ENCODE assay signal across 6 cellular contexts in genomic region chr19:49916839-49917733, GRCh38. TPM values are rescaled to one million over a fixed set of nuclear protein-coding genes. Genes with fewer than 3 reads are reported as not detected.
DNase-seq lines count a peak whose midpoint lies in the region; ATAC-seq and TF ChIP-seq lines count a peak whose summit lies in the region.

No MANE protein-coding gene starts in this region.

- H2AFZ ChIP-seq in PC-9, result no peak overlapping the region

- H3K9me3 ChIP-seq in PC-9 (ENCODE audit: insufficient read depth, low read depth) (no peaks in the 10 kb centered on the region), left lung (no peaks in the 10 kb centered on the region), mucosa of descending colon (no peaks in the 10 kb centered on the region)

- H3K4me1 ChIP-seq in PC-9 (replicated peaks; ENCODE audit: insufficient read depth) (no peaks in the 10 kb centered on the region), left lung (peaks cover 0 to 36% of the 10 kb centered on the region in 2 donors), mucosa of descending colon (ENCODE audit: low read depth) (no peaks in the 10 kb centered on the region)

- intact Hi-C loops in PC-9 (cut with micrococcal nuclease; ENCODE audit: unreplicated experiment) (no loop called here), left lung (cut with DNase I) (no loop called here), mucosa of descending colon (cut with DNase I, micrococcal nuclease) (no loop called here)

- H3K27me3 ChIP-seq in PC-9 (ENCODE audit: insufficient read depth, low read depth) (no peaks in the 10 kb centered on the region), left lung (no peaks in the 10 kb centered on the region)

- H3K79me2 ChIP-seq in PC-9 (ENCODE audit: low read depth), result peaks cover 50% of the 10 kb centered on the region

- no peaks in the 10 kb centered on the region for H3K9me2 ChIP-seq in PC-9 (ENCODE audit: insufficient read depth)

- H4K20me1 ChIP-seq in PC-9 (ENCODE audit: insufficient read depth), result peaks cover 77% of the 10 kb centered on the region

- H3K4me2 ChIP-seq in PC-9, result no peak overlapping the region

- BruUV-seq in PC-9 (replicated peaks; lab: Mats Ljungman, UMichigan), result no TSS peak

- H3K27ac ChIP-seq in PC-9 (no peak overlapping the region), left lung (peak overlapping the region in 1 of 2 donors; percentile 68)

- TF ChIP-seq CTCF in GM12865 (IDR thresholded peaks at IDR 0.05; ENCODE audit: insufficient read depth, low read depth, low read length, missing control alignments) (peak; percentile 26), PC-9 (conservative IDR thresholded peaks at IDR 0.05) (peak; percentile 34; the same call in 1 of the 2 replicates), left lung (IDR thresholded peaks at IDR 0.05) (no peak), mucosa of descending colon (IDR thresholded peaks at IDR 0.05) (no peak)

- H3F3A ChIP-seq in PC-9 (ENCODE audit: insufficient read depth, low read depth), result peaks cover 29% of the 10 kb centered on the region

- DNase-seq in GM12865 (ENCODE audit: low read depth) (no peak), PC-9 (no peak), left lung (no peak), cortex of kidney (lab: John Stamatoyannopoulos, UW) (no peak), mucosa of descending colon (no peak), GM19240 (ENCODE audit: insufficient read length, low spot score) (no peak)

- peak; percentile 25 for ATAC-seq in left lung
- ATAC-seq in mucosa of descending colon, result no peak

- H3K36me3 ChIP-seq in PC-9 (ENCODE audit: low read depth), result peaks cover 49% of the 10 kb centered on the region
- H3K36me3 ChIP-seq in left lung, result peaks cover 0 to 80% of the 10 kb centered on the region in 2 donors
- no peaks in the 10 kb centered on the region for H3K36me3 ChIP-seq in mucosa of descending colon (ENCODE audit: low read depth)

- POLR2A ChIA-PET in PC-9 (lab: Charles Lee; ENCODE audit: unreplicated experiment), result no interaction called here

- CTCF ChIA-PET in PC-9 (lab: Charles Lee), result no interaction called here

- H3K4me3 ChIP-seq in GM12865 (ENCODE audit: low read depth, low read length), result no peak overlapping the region
- H3K4me3 ChIP-seq in PC-9, result no peak overlapping the region
- no peak overlapping the region for H3K4me3 ChIP-seq in left lung
- H3K4me3 ChIP-seq in mucosa of descending colon, result no peak overlapping the region

RNA-seq across cellular contexts. Expression of gene ATF5, which starts 11.9 kb away (rescaled TPM):
- 15.3 and 19.2 TPM in 2 replicates for total RNA-seq in PC-9 (2021)
- total RNA-seq in left lung, result 10 to 100 TPM; 17.4 to 25.0 TPM
- 10 to 100 TPM; 10.7 to 25.0 (median 16.1) TPM for total RNA-seq in mucosa of descending colon

RNA-seq across cellular contexts. Expression of gene NUP62, which starts 12.2 kb away (rescaled TPM):
- total RNA-seq in PC-9 (2021) (66.8 and 101 TPM in 2 replicates), left lung (10 to 100 TPM; 39.2 to 61.8 TPM), mucosa of descending colon (10 to 100 TPM; 34.1 to 41.0 (median 40.9) TPM)

RNA-seq across cellular contexts. Expression of gene IL4I1, which starts 20.4 kb away (rescaled TPM):
- total RNA-seq in PC-9 (2021) (0.85 TPM in 1 of 2 replicates, not detected in the other), left lung (1 to 10 TPM; 2.4 to 6.5 TPM), mucosa of descending colon (1 to 10 TPM; 1.2 to 1.7 (median 1.6) TPM)

RNA-seq across cellular contexts. Expression of gene TBC1D17, which starts 39.6 kb away (rescaled TPM):
- total RNA-seq in PC-9 (2021) (52.1 and 62.3 TPM in 2 replicates), left lung (10 to 100 TPM; 35.2 to 43.3 TPM), mucosa of descending colon (10 to 100 TPM; 33.7 to 55.7 (median 45.1) TPM)

RNA-seq across cellular contexts. Expression of gene AKT1S1, which starts 39.9 kb away (rescaled TPM):
- total RNA-seq in PC-9 (2021), result 109 and 143 TPM in 2 replicates
- 10 to 100 TPM; 33.8 to 39.3 TPM for total RNA-seq in left lung
- 10 to 100 TPM; 38.8 to 44.0 (median 42.3) TPM for total RNA-seq in mucosa of descending colon

Comparison
In these comparisons a context has a peak if more than half of its experiments do, and no peak if none do; other contexts are left out.
1. CTCF ChIP-seq: peak in GM12865 (single experiment) and PC-9 (single experiment); none in left lung (0 of 2) and mucosa of descending colon (single experiment).